Comparison of ENCODE assay signal across 9 cellular contexts in genomic region chr11:124376280-124376679, GRCh38. TPM values are rescaled to one million over a fixed set of nuclear protein-coding genes. Genes with fewer than 3 reads are reported as not detected.
"Had no signal": no experiment of that assay in that cellular context is flagged by ENCODE, and none has a peak within 500 bp of the region (broad histone marks: within the 10 kb centered on the region; RNA-seq: fewer than 3 reads in every experiment).

No MANE protein-coding gene starts in this region.

- H2AFZ ChIP-seq: GM23338 had no signal

- DNase-seq: H9, HCEC 1CT, IMR-90, KBM-7 had no signal

- H3K4me2 ChIP-seq: GM23338 had no signal

- ATAC-seq: GM23338 had no signal

- FAIRE-seq: H1, H54, HTR-8/SVneo had no signal

- H3K4me3 ChIP-seq: GM23338 had no signal

RNA-seq across cellular contexts. Expression of gene OR8B2, which starts 8.0 kb away (rescaled TPM):
- total RNA-seq: GM23338, H1, H9, HT-29, IMR-90 had no signal
- polyA plus RNA-seq: GM23338, H1, IMR-90 had no signal

RNA-seq across cellular contexts. Expression of gene OR8B3, which starts 22.5 kb away (rescaled TPM):
- total RNA-seq: GM23338, H1, H9, HT-29, IMR-90 had no signal
- polyA plus RNA-seq: GM23338, H1, IMR-90 had no signal

RNA-seq across cellular contexts. Expression of gene OR8B4, which starts 48.4 kb away (rescaled TPM):
- total RNA-seq: GM23338, H1, H9, HT-29, IMR-90 had no signal
- polyA plus RNA-seq: GM23338, H1, IMR-90 had no signal

RNA-seq across cellular contexts. Expression of gene OR8D2, which starts 56.3 kb away (rescaled TPM):
- total RNA-seq: GM23338, H1, H9, HT-29, IMR-90 had no signal
- polyA plus RNA-seq: GM23338, H1, IMR-90 had no signal
